Comparison of ENCODE assay signal across 21 cellular contexts in genomic region chr2:227365833-227366232, GRCh38. TPM values are rescaled to one million over a fixed set of nuclear protein-coding genes. Genes with fewer than 3 reads are reported as not detected.
DNase-seq lines count a peak whose midpoint lies in the region; ATAC-seq, FAIRE-seq and TF ChIP-seq lines count a peak whose summit lies in the region.
"Had no signal": no experiment of that assay in that cellular context is flagged by ENCODE, and none has a peak within 500 bp of the region (broad histone marks: within the 10 kb centered on the region; RNA-seq: fewer than 3 reads in every experiment).

No MANE protein-coding gene starts in this region.

- no peak overlapping the region for H3K27ac Mint-ChIP-seq in T-helper 2 cell treated with Interferon-gamma antibody and Interleukin-4, amounts not matched to agents 5 μg/mL and 100 μg/mL, for 36 hours
- H3K27ac Mint-ChIP-seq: CD4-positive, alpha-beta memory T cell had no signal

- TF ChIP-seq RAD21 in A549 (conservative IDR thresholded peaks at IDR 0.05 in 1 of 2, IDR thresholded peaks at IDR 0.05 in 1 of 2), result no peak

- WGBS in A549 (ENCODE audit: missing lambda C conversion rate), result 65% methylated on average over 3 of the region's 3 CpGs
- 100% methylated on average over 3 of the region's 3 CpGs for WGBS in mesenchymal stem cell

- no peaks in the 10 kb centered on the region for H3K4me1 Mint-ChIP-seq in T-helper 2 cell treated with Interferon-gamma antibody and Interleukin-4, amounts not matched to agents 5 μg/mL and 100 μg/mL, for 36 hours (ENCODE audit: low read depth)
- H3K4me1 Mint-ChIP-seq: CD4-positive, alpha-beta memory T cell had no signal

- no peaks in the 10 kb centered on the region for H3K9me3 Mint-ChIP-seq in T-helper 2 cell treated with Interferon-gamma antibody and Interleukin-4, amounts not matched to agents 5 μg/mL and 100 μg/mL, for 36 hours
- H3K9me3 Mint-ChIP-seq: CD4-positive, alpha-beta memory T cell had no signal

- H3K4me1 ChIP-seq in A549 (peaks cover 67% of the 10 kb centered on the region), HEK293 (ENCODE audit: control insufficient read depth, insufficient read depth, low read length) (no peaks in the 10 kb centered on the region), mesenchymal stem cell (ENCODE audit: control insufficient read depth, insufficient read depth, low read depth, low read length) (peaks cover 2% of the 10 kb centered on the region), gastrocnemius medialis (no peaks in the 10 kb centered on the region)
- H3K4me1 ChIP-seq: SJCRH30 had no signal

- no peak overlapping the region for H2BK12ac ChIP-seq in mesenchymal stem cell (ENCODE audit: low read length in 2 of 2)

- H3K4ac ChIP-seq in mesenchymal stem cell (ENCODE audit: low read depth in 1 of 2, low read length in 2 of 2), result no peak overlapping the region

- no peak for FAIRE-seq in A549 (lab: Jason Lieb, UNC)
- FAIRE-seq: GM12878, GM19239 had no signal

- H3K4me3 ChIP-seq in A549, result no peak overlapping the region
- H3K4me3 ChIP-seq in HEK293 (ENCODE audit: low read depth, low read length), result no peak overlapping the region
- no peak overlapping the region for H3K4me3 ChIP-seq in brain microvascular endothelial cell (ENCODE audit: low read depth, low read length)
- H3K4me3 ChIP-seq in mesenchymal stem cell (ENCODE audit: insufficient read depth in 1 of 2, low read depth in 1 of 2, low read length in 2 of 2), result no peak overlapping the region
- H3K4me3 ChIP-seq in gastrocnemius medialis, result no peak overlapping the region
- H3K4me3 ChIP-seq: GM12878, SJCRH30 had no signal

- intact Hi-C loops in gastrocnemius medialis (cut with DNase I; ENCODE audit: low total_unique reads), result no loop called here

- TF ChIP-seq POLR2A in A549 (IDR thresholded peaks at IDR 0.05; ENCODE audit: low read length) (no peak), gastrocnemius medialis (IDR thresholded peaks at IDR 0.05) (no peak)

- ATAC-seq in A549 (no peak), gastrocnemius medialis (no peak)
- ATAC-seq: GM12878, Panc1 had no signal

- no peak overlapping the region for H2AK5ac ChIP-seq in mesenchymal stem cell (ENCODE audit: low read length, severe bottlenecking)

- DNase-seq in A549 (ENCODE audit: low read depth in 1 of 2, low spot score in 1 of 2) (no peak), brain microvascular endothelial cell (peak; percentile 12), mesenchymal stem cell (no peak), ureter (ENCODE audit: low spot score) (no peak), gastrocnemius medialis (no peak), NCI-H2029 treated with DMSO at 0.1 percent for 48 hours (lab: John Stamatoyannopoulos, UW) (no peak)
- DNase-seq in T-helper 2 cell treated with Interferon-gamma antibody and Interleukin-4, amounts not matched to agents 5 μg/mL and 100 μg/mL, for 36 hours (ENCODE audit: low spot score), result no peak
- DNase-seq: CD4-positive, alpha-beta memory T cell; EL; GOT3; NCI-H1417; NCI-H187; NCI-H69; SJCRH30 had no signal

- POLR2A ChIA-PET in A549 (lab: Yijun Ruan, JAX) (interaction anchor here (0.7 kb wide), 1 partner anchor 11 kb away, joined by 6 read pairs; no protein-coding TSS in a partner anchor), HEK293 (lab: Yijun Ruan, JAX) (no interaction called here)

- no peak overlapping the region for H2AFZ ChIP-seq in mesenchymal stem cell (ENCODE audit: low read depth, low read length)

- H3K4me2 ChIP-seq in A549, result peak overlapping the region; percentile 57
- no peak overlapping the region for H3K4me2 ChIP-seq in mesenchymal stem cell (ENCODE audit: low read length, poor library complexity, severe bottlenecking)
- H3K4me2 ChIP-seq: KMS-11 had no signal

- H3K27ac ChIP-seq in A549 (peak overlapping the region; percentile 80 to 89), HEK293 (ENCODE audit: extremely low read depth, low read depth, low read length) (no peak overlapping the region), brain microvascular endothelial cell (no peak overlapping the region), mesenchymal stem cell (ENCODE audit: low read length, poor library complexity, severe bottlenecking) (no peak overlapping the region), gastrocnemius medialis (no peak overlapping the region)
- H3K27ac ChIP-seq: KMS-11, SJCRH30 had no signal

- H2BK5ac ChIP-seq in mesenchymal stem cell (ENCODE audit: low read depth, low read length, poor library complexity, severe bottlenecking), result no peak overlapping the region

- H3K9ac ChIP-seq in mesenchymal stem cell (ENCODE audit: low read length), result peak overlapping the region; percentile 76
- H3K9ac ChIP-seq: KMS-11 had no signal

- no peaks in the 10 kb centered on the region for H3K27me3 ChIP-seq in brain microvascular endothelial cell (replicated peaks)
- H3K27me3 ChIP-seq in mesenchymal stem cell (ENCODE audit: control insufficient read depth in 1 of 2, insufficient read depth in 1 of 2, low read length in 2 of 2), result no peaks in the 10 kb centered on the region
- H3K27me3 ChIP-seq in gastrocnemius medialis, result no peaks in the 10 kb centered on the region
- H3K27me3 ChIP-seq: SJCRH30 had no signal

- H3K18ac ChIP-seq in mesenchymal stem cell (ENCODE audit: low read depth in 1 of 2, low read length in 2 of 2), result no peak overlapping the region

- H3K14ac ChIP-seq in mesenchymal stem cell (ENCODE audit: low read length in 2 of 2), result no peak overlapping the region

- TF ChIP-seq EP300 in A549 (IDR thresholded peaks at IDR 0.05), result no peak

- H3K9me3 ChIP-seq in A549 (no peaks in the 10 kb centered on the region), HEK293 (ENCODE audit: control insufficient read depth, insufficient read depth, low read depth, low read length) (no peaks in the 10 kb centered on the region), mesenchymal stem cell (ENCODE audit: control insufficient read depth, low read length) (no peaks in the 10 kb centered on the region), gastrocnemius medialis (no peaks in the 10 kb centered on the region)
- H3K9me3 ChIP-seq: SJCRH30 had no signal

- H3K36me3 Mint-ChIP-seq in T-helper 2 cell treated with Interferon-gamma antibody and Interleukin-4, amounts not matched to agents 5 μg/mL and 100 μg/mL, for 36 hours (ENCODE audit: low read depth), result peaks cover under 1% of the 10 kb centered on the region

- H3K36me3 ChIP-seq in HEK293 (ENCODE audit: control insufficient read depth in 2 of 2, insufficient read depth in 1 of 2, low read length in 2 of 2), result peaks cover 0 to 5% of the 10 kb centered on the region in 2 experiments; a peak in 1 of 3 replicates
- peaks cover 2% of the 10 kb centered on the region for H3K36me3 ChIP-seq in brain microvascular endothelial cell (replicated peaks)
- peaks cover 0 to 9% of the 10 kb centered on the region in 2 experiments for H3K36me3 ChIP-seq in mesenchymal stem cell (ENCODE audit: control insufficient read depth in 1 of 2, insufficient read depth in 2 of 2, low read depth in 1 of 2, low read length in 2 of 2)
- H3K36me3 ChIP-seq in gastrocnemius medialis, result no peaks in the 10 kb centered on the region
- H3K36me3 ChIP-seq: SJCRH30 had no signal

- TF ChIP-seq CTCF in A549 (IDR thresholded peaks at IDR 0.05) (no peak), HEK293 (tag by site-specific recombination; IDR thresholded peaks at IDR 0.05) (no peak), brain microvascular endothelial cell (IDR thresholded peaks at IDR 0.05; ENCODE audit: low read depth, low read length, missing control alignments) (no peak), gastrocnemius medialis (IDR thresholded peaks at IDR 0.05 in 4 of 5, conservative IDR thresholded peaks at IDR 0.05 in 1 of 5) (no peak)

- no peak overlapping the region for H2BK120ac ChIP-seq in mesenchymal stem cell (ENCODE audit: low read depth, low read length)

- no peak overlapping the region for H3K4me3 Mint-ChIP-seq in T-helper 2 cell treated with Interferon-gamma antibody and Interleukin-4, amounts not matched to agents 5 μg/mL and 100 μg/mL, for 36 hours
- H3K4me3 Mint-ChIP-seq: CD4-positive, alpha-beta memory T cell had no signal

- CTCF ChIA-PET in A549 (lab: Yijun Ruan, JAX) (no interaction called here), HEK293 (lab: Yijun Ruan, JAX) (interaction anchor here (0.6 kb wide), 1 partner anchor 12 kb away, joined by 3 read pairs; no protein-coding TSS in a partner anchor)

- no peak overlapping the region for H4K8ac ChIP-seq in mesenchymal stem cell (ENCODE audit: low read length)

- no peaks in the 10 kb centered on the region for H3K27me3 Mint-ChIP-seq in T-helper 2 cell treated with Interferon-gamma antibody and Interleukin-4, amounts not matched to agents 5 μg/mL and 100 μg/mL, for 36 hours (ENCODE audit: low read depth)

- in situ Hi-C loops in brain microvascular endothelial cell (cut with HindIII; ENCODE audit: low pct_ligation_motif_present, low sequenced_read_pairs), result no loop called here
- in situ Hi-C loops in gastrocnemius medialis (cut with MboI; ENCODE audit: low sequenced_read_pairs in 4 of 4), result no loop called here

- no peaks in the 10 kb centered on the region for H3K79me1 ChIP-seq in mesenchymal stem cell (replicated peaks; ENCODE audit: low read length, poor library complexity, severe bottlenecking)

- no peak overlapping the region for H3K23ac ChIP-seq in mesenchymal stem cell (ENCODE audit: low read length in 2 of 2)

- no peak overlapping the region for H4K91ac ChIP-seq in mesenchymal stem cell (ENCODE audit: low read length)

- H2BK15ac ChIP-seq in mesenchymal stem cell (ENCODE audit: low read depth, poor library complexity, severe bottlenecking), result no peak overlapping the region

RNA-seq across cellular contexts. Expression of gene TM4SF20, which starts 13.3 kb away (rescaled TPM):
- polyA plus RNA-seq in A549 (2011; rRNA removed) (136 and 160 TPM in 2 replicates), A549 (2017; fragmentation: RNase III; extraction: RNeasy Plus Mini Kit Qiagen cat#74134 plus additional on column Dnase treatment) (37.5 to 59.3 TPM (median 42.7 TPM) in 3 replicates)
- polyA plus RNA-seq in A549 (2012; cell fraction: cytosol; rRNA removed), result 12.5 and 15.3 TPM in 2 replicates
- 4.3 and 6.4 TPM in 2 replicates for polyA plus RNA-seq in A549 (2012; cell fraction: nucleus; rRNA removed)
- polyA minus RNA-seq in A549 (2011; rRNA and poly(A)+ RNA removed), result 47.5 and 54.8 TPM in 2 replicates
- polyA plus RNA-seq in mesenchymal stem cell (2013, experiment 1 of 2), result not detected
- not detected for polyA plus RNA-seq in mesenchymal stem cell (2013, experiment 2 of 2)
- total RNA-seq in ureter (not detected), gastrocnemius medialis (not detected)
- total RNA-seq: A172; CD4-positive, alpha-beta memory T cell; GM12878; SJCRH30 had no signal
- polyA plus RNA-seq: CD4-positive, alpha-beta memory T cell had no signal

RNA-seq across cellular contexts. Expression of gene SCYGR1, which starts 21.9 kb away (rescaled TPM):
- polyA plus RNA-seq in A549 (2011; rRNA removed) (not detected in 2 replicates), A549 (2017; fragmentation: RNase III; extraction: RNeasy Plus Mini Kit Qiagen cat#74134 plus additional on column Dnase treatment) (not detected in 3 replicates)
- not detected in 2 replicates for polyA plus RNA-seq in A549 (2012; cell fraction: cytosol; rRNA removed)
- polyA plus RNA-seq in A549 (2012; cell fraction: nucleus; rRNA removed), result not detected in 2 replicates
- polyA minus RNA-seq in A549 (2011; rRNA and poly(A)+ RNA removed), result not detected in 2 replicates
- polyA plus RNA-seq in mesenchymal stem cell (2013, experiment 1 of 2), result not detected
- not detected for polyA plus RNA-seq in mesenchymal stem cell (2013, experiment 2 of 2)
- total RNA-seq in ureter (not detected), gastrocnemius medialis (not detected)
- total RNA-seq: A172; CD4-positive, alpha-beta memory T cell; GM12878; SJCRH30 had no signal
- polyA plus RNA-seq: BJ; CD4-positive, alpha-beta memory T cell; GM12878 had no signal

RNA-seq across cellular contexts. Expression of gene MFF, which starts 40.8 kb away (rescaled TPM):
- 223 and 252 TPM in 2 replicates for polyA plus RNA-seq in A549 (2011; rRNA removed)
- polyA plus RNA-seq in A549 (2012; cell fraction: cytosol; rRNA removed), result 72.1 and 79.1 TPM in 2 replicates
- 37.0 and 59.3 TPM in 2 replicates for polyA plus RNA-seq in A549 (2012; cell fraction: nucleus; rRNA removed)
- polyA plus RNA-seq in A549 (2017; fragmentation: RNase III; extraction: RNeasy Plus Mini Kit Qiagen cat#74134 plus additional on column Dnase treatment), result 129 to 141 TPM (median 135 TPM) in 3 replicates
- polyA minus RNA-seq in A549 (2011; rRNA and poly(A)+ RNA removed), result 73.6 and 76.5 TPM in 2 replicates
- polyA plus RNA-seq in mesenchymal stem cell (2013, experiment 1 of 2), result 80.3 TPM
- polyA plus RNA-seq in mesenchymal stem cell (2013, experiment 2 of 2), result 80.6 TPM
- total RNA-seq in ureter, result 73.0 TPM
- 100 to 1,000 TPM in 3 of 4 donors, 10 to 100 TPM in 1; 94.5 to 151 (median 131) TPM for total RNA-seq in gastrocnemius medialis

Comparison
In these comparisons a context has a peak if more than half of its experiments do, and no peak if none do; other contexts are left out.
1. H3K27ac ChIP-seq: peak in A549 (2 of 2); none in HEK293 (single experiment), brain microvascular endothelial cell (single experiment), mesenchymal stem cell (single experiment) and gastrocnemius medialis (0 of 4).